ENCODE assay signal across 8 cellular contexts in the genomic region with DNA sequence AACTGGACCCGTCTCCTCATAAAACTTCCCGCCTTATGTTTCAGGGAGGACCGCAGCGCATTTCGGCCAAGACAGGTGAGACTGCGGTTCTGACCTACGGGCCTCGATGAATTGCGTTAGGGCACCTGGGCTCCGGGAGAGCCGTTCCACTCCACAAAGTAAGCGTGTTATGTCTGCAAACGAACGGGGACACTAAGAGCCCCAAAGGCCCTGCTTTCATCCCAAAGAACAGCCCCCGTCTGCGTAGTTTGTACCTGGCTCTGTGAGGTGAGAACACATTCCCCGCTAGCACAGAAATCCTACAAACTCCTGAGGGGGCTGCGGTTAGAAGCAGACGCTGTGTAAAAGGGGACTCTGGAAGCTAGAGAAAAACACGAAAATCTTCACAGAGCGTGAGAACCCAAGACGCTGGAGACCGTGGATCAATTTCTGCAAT. TPM values are rescaled to one million over a fixed set of nuclear protein-coding genes. Genes with fewer than 3 reads are reported as not detected.
DNase-seq lines count a peak whose midpoint lies in the region; ATAC-seq, FAIRE-seq and TF ChIP-seq lines count a peak whose summit lies in the region.

No MANE protein-coding gene starts in this region.

- CTCF ChIA-PET in GM12878 (lab: Yijun Ruan, JAX), result no interaction called here

- TF ChIP-seq CTCF in 22Rv1 (IDR thresholded peaks at IDR 0.05) (no peak), GM12878 (IDR thresholded peaks at IDR 0.05 in 2 of 3, conservative IDR thresholded peaks at IDR 0.05 in 1 of 3; ENCODE audit: control insufficient read depth in 2 of 3, extremely low read depth in 1 of 3, insufficient read depth in 1 of 3, low read depth in 3 of 3, low read length in 3 of 3) (no peak)

- no peaks in the 10 kb centered on the region for H4K20me1 ChIP-seq in GM12878 (ENCODE audit: control insufficient read depth, insufficient read depth)

- peak overlapping the region; percentile 94 to 100 (median 99) for H3K27ac Mint-ChIP-seq in IgD-negative memory B cell

- peak overlapping the region; percentile 72 for H3K4me2 ChIP-seq in GM12878 (ENCODE audit: control insufficient read depth, insufficient read depth)

- H3K79me2 ChIP-seq in GM12878 (ENCODE audit: control insufficient read depth, insufficient read depth, low read length), result no peaks in the 10 kb centered on the region

- no peaks in the 10 kb centered on the region for H3K27me3 ChIP-seq in GM12878 (replicated peaks in 1 of 2; ENCODE audit: control insufficient read depth in 2 of 2, insufficient read depth in 2 of 2, low read length in 1 of 2)

- H3K9me3 ChIP-seq in GM12878 (replicated peaks; ENCODE audit: control insufficient read depth, insufficient read depth, low read length) (no peaks in the 10 kb centered on the region), mesodermal cell (ENCODE audit: control insufficient read depth, low read length) (no peaks in the 10 kb centered on the region)

- no peak overlapping the region; the same call in 1 of the 2 replicates for H3K9ac ChIP-seq in GM12878 (ENCODE audit: control insufficient read depth, insufficient read depth, low read length)

- no peak for TF ChIP-seq EP300 in GM12878 (IDR thresholded peaks at IDR 0.05; ENCODE audit: borderline replicate concordance in 1 of 2, control insufficient read depth in 1 of 2, low read depth in 2 of 2, low read length in 2 of 2)

- no peaks in the 10 kb centered on the region for H3K36me3 Mint-ChIP-seq in IgD-negative memory B cell

- FAIRE-seq in GM12878 (lab: Jason Lieb, UNC) (no peak), H54 (lab: Jason Lieb, UNC) (no peak)

- H3K4me1 ChIP-seq in GM12878 (ENCODE audit: control insufficient read depth, insufficient read depth, low read length), result peaks cover 4% of the 10 kb centered on the region; the same call in 1 of the 2 replicates
- peaks cover 8% of the 10 kb centered on the region for H3K4me1 ChIP-seq in mesodermal cell (ENCODE audit: control insufficient read depth, insufficient read depth, low read length, poor library complexity, severe bottlenecking)

- TF ChIP-seq POLR2A in GM12878 (IDR thresholded peaks at IDR 0.05; ENCODE audit: low read depth, low read length) (no peak), H54 (IDR thresholded peaks at IDR 0.05; ENCODE audit: low read depth, low read length) (no peak)

- SMC1A ChIA-PET in GM12878 (lab: Charles Lee; ENCODE audit: uncharacterized antibody, unreplicated experiment), result no interaction called here

- ATAC-seq in GM12878 (peak; percentile 0; the same call in 2 of the 3 replicates), GM19035 (IDR thresholded peaks at IDR 0.05; ENCODE audit: unreplicated experiment) (no peak)

- no TSS peak for BruUV-seq in GM12878 (replicated peaks; lab: Mats Ljungman, UMichigan)

- no peak for TF ChIP-seq RAD21 in GM12878 (IDR thresholded peaks at IDR 0.05; ENCODE audit: insufficient read depth, low read depth, low read length)

- no peaks in the 10 kb centered on the region for H3K9me3 Mint-ChIP-seq in IgD-negative memory B cell

- intact Hi-C loops in GM12878 (cut with micrococcal nuclease; ENCODE audit: unreplicated experiment), result no loop called here

- peak overlapping the region; percentile 88 to 98 (median 96) for H3K4me3 Mint-ChIP-seq in IgD-negative memory B cell

- RAD21 ChIA-PET in GM12878 (lab: Charles Lee; ENCODE audit: unreplicated experiment), result no interaction called here

- WGBS in GM12878 (ENCODE audit: insufficient coverage, insufficient replicate concordance, low lambda C conversion rate, missing lambda C conversion rate), result under 1% methylated on average over 23 of the region's 23 CpGs
- 36 to 38% methylated on average over 19 to 20 of the region's 23 CpGs for WGBS in mesodermal cell (ENCODE audit: insufficient coverage in 2 of 2), 2 experiments

- DNase-seq in GM12878 (ENCODE audit: low read depth, low spot score) (no peak), OCI-M1 (lab: John Stamatoyannopoulos, UW) (no peak), NCI-H1694 (lab: John Stamatoyannopoulos, UW) (no peak), H54 (ENCODE audit: insufficient read length, low spot score) (no peak)

- H3K36me3 ChIP-seq in GM12878 (ENCODE audit: control insufficient read depth in 2 of 2, insufficient read depth in 2 of 2, low read length in 1 of 2) (no peaks in the 10 kb centered on the region), mesodermal cell (ENCODE audit: control insufficient read depth, insufficient read depth, low read length) (no peaks in the 10 kb centered on the region)

- H3K4me3 ChIP-seq in GM12878 (peak overlapping the region; percentile 57; the same call in 1 of the 2 replicates), mesodermal cell (ENCODE audit: extremely low read depth, insufficient read depth, low read length, poor library complexity, severe bottlenecking) (peak overlapping the region; percentile 27)

- peak overlapping the region; percentile 100 for H3K27ac ChIP-seq in 22Rv1
- 0 out of 2 replicates have a peak overlapping the region, but pooled peaks have one; percentile 47 for H3K27ac ChIP-seq in GM12878 (ENCODE audit: control insufficient read depth, insufficient read depth)
- H3K27ac ChIP-seq in mesodermal cell (ENCODE audit: low read depth, low read length, severe bottlenecking), result peak overlapping the region; percentile 98

- H2AFZ ChIP-seq in GM12878 (ENCODE audit: control insufficient read depth, low read depth, low read length), result peak overlapping the region; percentile 59

- in situ Hi-C loops in GM12878 (cut with MboI), result no loop called here

- POLR2A ChIA-PET in GM12878 (lab: Charles Lee), result interaction anchor here (0.5 kb wide), 1 partner anchor 1484 kb away, joined by 3 read pairs; no protein-coding TSS in a partner anchor

- no peaks in the 10 kb centered on the region for H3K27me3 Mint-ChIP-seq in IgD-negative memory B cell

- peaks cover 12 to 18% (median 13%) of the 10 kb centered on the region in 3 donors for H3K4me1 Mint-ChIP-seq in IgD-negative memory B cell

TF ChIP-seq in GM12878, 131 proteins besides CTCF, POLR2A, EP300 and RAD21 (continues in another document):
- TF ChIP-seq KAT2A (conservative IDR thresholded peaks at IDR 0.05; ENCODE audit: control insufficient read depth, low read depth, low read length) (no peak), SREBF2 (IDR thresholded peaks at IDR 0.05; ENCODE audit: low read length) (no peak), FOS (IDR thresholded peaks at IDR 0.05; ENCODE audit: borderline replicate concordance, extremely low read depth, insufficient read length) (no peak), MYB (IDR thresholded peaks at IDR 0.05; ENCODE audit: borderline replicate concordance, low read depth, low read length) (no peak), CBFB (IDR thresholded peaks at IDR 0.05; ENCODE audit: low read depth) (no peak), ZZZ3 (IDR thresholded peaks at IDR 0.05; ENCODE audit: control insufficient read depth, insufficient read length, low read depth) (no peak), RB1 (IDR thresholded peaks at IDR 0.05; ENCODE audit: borderline replicate concordance) (no peak), SIN3A (IDR thresholded peaks at IDR 0.05; ENCODE audit: low read depth, low read length) (no peak), SIX5 (IDR thresholded peaks at IDR 0.05; ENCODE audit: low read depth, low read length, severe bottlenecking) (no peak), NFXL1 (IDR thresholded peaks at IDR 0.05; ENCODE audit: borderline replicate concordance) (no peak), RFX5 (IDR thresholded peaks at IDR 0.05; ENCODE audit: low read depth, low read length) (no peak), YBX1 (IDR thresholded peaks at IDR 0.05) (no peak)
- TF ChIP-seq, protein P1, sequence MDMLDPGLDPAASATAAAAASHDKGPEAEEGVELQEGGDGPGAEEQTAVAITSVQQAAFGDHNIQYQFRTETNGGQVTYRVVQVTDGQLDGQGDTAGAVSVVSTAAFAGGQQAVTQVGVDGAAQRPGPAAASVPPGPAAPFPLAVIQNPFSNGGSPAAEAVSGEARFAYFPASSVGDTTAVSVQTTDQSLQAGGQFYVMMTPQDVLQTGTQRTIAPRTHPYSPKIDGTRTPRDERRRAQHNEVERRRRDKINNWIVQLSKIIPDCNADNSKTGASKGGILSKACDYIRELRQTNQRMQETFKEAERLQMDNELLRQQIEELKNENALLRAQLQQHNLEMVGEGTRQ (IDR thresholded peaks at IDR 0.05; ENCODE audit: borderline replicate concordance, low read depth, low read length), result no peak
- TF ChIP-seq, protein P2, sequence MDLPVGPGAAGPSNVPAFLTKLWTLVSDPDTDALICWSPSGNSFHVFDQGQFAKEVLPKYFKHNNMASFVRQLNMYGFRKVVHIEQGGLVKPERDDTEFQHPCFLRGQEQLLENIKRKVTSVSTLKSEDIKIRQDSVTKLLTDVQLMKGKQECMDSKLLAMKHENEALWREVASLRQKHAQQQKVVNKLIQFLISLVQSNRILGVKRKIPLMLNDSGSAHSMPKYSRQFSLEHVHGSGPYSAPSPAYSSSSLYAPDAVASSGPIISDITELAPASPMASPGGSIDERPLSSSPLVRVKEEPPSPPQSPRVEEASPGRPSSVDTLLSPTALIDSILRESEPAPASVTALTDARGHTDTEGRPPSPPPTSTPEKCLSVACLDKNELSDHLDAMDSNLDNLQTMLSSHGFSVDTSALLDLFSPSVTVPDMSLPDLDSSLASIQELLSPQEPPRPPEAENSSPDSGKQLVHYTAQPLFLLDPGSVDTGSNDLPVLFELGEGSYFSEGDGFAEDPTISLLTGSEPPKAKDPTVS (IDR thresholded peaks at IDR 0.05; ENCODE audit: low read depth, low read length), result no peak

RNA-seq across cellular contexts. Expression of a gene that starts 41.6 kb away (rescaled TPM):
- polyA plus RNA-seq in IgD-negative memory B cell (not detected), GM12878 (2011; rRNA removed) (not detected in 2 replicates), GM12878 (2014; fragmentation: Illumina TruSeq; extraction: Trizol) (not detected in 2 replicates), GM12878 (2014; fragmentation: Nextera tagmentation; extraction: Ambion mirVana) (not detected), GM12878 (2014; rRNA removed) (not detected in 2 replicates), GM12878 (2016; fragmentation: Nextera tagmentation; extraction: Ambion mirVana) (not detected)
- not detected in 2 replicates for total RNA-seq in GM12878 (2013; cell fraction: nucleolus; rRNA removed)
- total RNA-seq in GM12878 (2014; rRNA removed) (not detected in 2 replicates), GM12878 (2014; rRNA removed; fragmentation: Illumina TruSeq; extraction: Trizol) (not detected in 2 replicates), GM12878 (2021) (not detected in 2 replicates)
- polyA plus RNA-seq in GM12878 (2011; ENCODE audit: low read depth), result not detected
- not detected in 2 replicates for polyA plus RNA-seq in GM12878 (2011; cell fraction: cytosol; rRNA removed)
- polyA plus RNA-seq in GM12878 (2011; cell fraction: nucleus; rRNA removed), result not detected in 2 replicates
- not detected in 2 replicates for polyA plus RNA-seq in GM12878 (2012)
- polyA minus RNA-seq in GM12878 (2011; rRNA and poly(A)+ RNA removed), result not detected in 2 replicates
- not detected in 2 replicates for polyA minus RNA-seq in GM12878 (2011; cell fraction: cytosol; rRNA and poly(A)+ RNA removed)
- not detected in 2 replicates for polyA minus RNA-seq in GM12878 (2011; cell fraction: nucleus; rRNA and poly(A)+ RNA removed)
- not detected for polyA plus RNA-seq in mesodermal cell (2013, experiment 1 of 2)
- not detected for polyA plus RNA-seq in mesodermal cell (2013, experiment 2 of 2)

Comparison
In these comparisons a context has a peak if more than half of its experiments do, and no peak if none do; other contexts are left out.
1. H3K27ac ChIP-seq: peak in every context shown above with its lines; median percentile 100 in 22Rv1; 98 in mesodermal cell; 47 in GM12878.